17 cellular contexts compared by ENCODE assay signal in genomic region chr6:72922401-72922800, GRCh38.
DNase-seq lines count a peak whose midpoint lies in the region; ATAC-seq and FAIRE-seq lines count a peak whose summit lies in the region.
"Had no signal": no experiment of that assay in that cellular context is flagged by ENCODE, and none has a peak within 500 bp of the region (broad histone marks: within the 10 kb centered on the region; RNA-seq: fewer than 3 reads in every experiment).

No MANE protein-coding gene starts in this region.

- H3K36me3 Mint-ChIP-seq in effector memory CD8-positive, alpha-beta T cell (ENCODE audit: insufficient read depth): no peaks in the 10 kb centered on the region
- H3K36me3 Mint-ChIP-seq: CD4-positive, CD25-positive, alpha-beta regulatory T cell had no signal

- no peaks in the 10 kb centered on the region for H3K27me3 Mint-ChIP-seq in effector memory CD8-positive, alpha-beta T cell
- H3K27me3 Mint-ChIP-seq: B cell; CD4-positive, CD25-positive, alpha-beta regulatory T cell had no signal

- H3K4me1 Mint-ChIP-seq in effector memory CD8-positive, alpha-beta T cell (ENCODE audit: low read depth in 2 of 2): peaks cover 0 to 3% of the 10 kb centered on the region in 2 donors
- H3K4me1 Mint-ChIP-seq: CD4-positive, CD25-positive, alpha-beta regulatory T cell had no signal

- FAIRE-seq in GM19239 (lab: Jason Lieb, UNC): peak; percentile 28
- FAIRE-seq: G401.6 had no signal

- ATAC-seq in effector memory CD8-positive, alpha-beta T cell (replicated peaks): no peak
- no peak for ATAC-seq in HG02884 (IDR thresholded peaks at IDR 0.05; ENCODE audit: unreplicated experiment)

- H3K4me3 Mint-ChIP-seq in effector memory CD8-positive, alpha-beta T cell: no peak overlapping the region
- H3K4me3 Mint-ChIP-seq: B cell; CD4-positive, CD25-positive, alpha-beta regulatory T cell had no signal

- H3K27ac Mint-ChIP-seq in effector memory CD8-positive, alpha-beta T cell: no peak overlapping the region
- H3K27ac Mint-ChIP-seq: B cell; CD4-positive, CD25-positive, alpha-beta regulatory T cell had no signal

- H3K9me3 Mint-ChIP-seq in effector memory CD8-positive, alpha-beta T cell: no peaks in the 10 kb centered on the region

- no peak for DNase-seq in GM19239 (ENCODE audit: insufficient read length, low spot score)
- DNase-seq in M059J (ENCODE audit: low read depth): peak; percentile 44
- DNase-seq in fibroblast of peridontal ligament (ENCODE audit: extremely low read depth): peak; percentile 19
- DNase-seq in effector memory CD8-positive, alpha-beta T cell: no peak
- no peak for DNase-seq in effector CD8-positive, alpha-beta T cell (lab: John Stamatoyannopoulos, UW)
- DNase-seq in HPDE6-E6E7 (ENCODE audit: extremely low spot score): no peak
- DNase-seq: CD4-positive, CD25-positive, alpha-beta regulatory T cell; GOT3; NCI-H187 treated with DMSO at 0.1 percent for 48 hours; NCI-H446 treated with DMSO at 0.1 percent for 48 hours; NK-92 treated with Interleukin-12 subunit alpha and Interleukin-12 subunit beta, amount 100 ng/mL, for 24 hours; OCI-M1; RPMI8226; SIG-M5 had no signal

Comparison
In these comparisons a context has a peak if more than half of its experiments do, and no peak if none do; other contexts are left out.
1. DNase-seq: peak in M059J (single experiment) and fibroblast of peridontal ligament (single experiment); none in GM19239 (single experiment), effector memory CD8-positive, alpha-beta T cell (0 of 3), effector CD8-positive, alpha-beta T cell (single experiment) and HPDE6-E6E7 (single experiment).